16 cellular contexts compared by ENCODE assay signal in the genomic region with DNA sequence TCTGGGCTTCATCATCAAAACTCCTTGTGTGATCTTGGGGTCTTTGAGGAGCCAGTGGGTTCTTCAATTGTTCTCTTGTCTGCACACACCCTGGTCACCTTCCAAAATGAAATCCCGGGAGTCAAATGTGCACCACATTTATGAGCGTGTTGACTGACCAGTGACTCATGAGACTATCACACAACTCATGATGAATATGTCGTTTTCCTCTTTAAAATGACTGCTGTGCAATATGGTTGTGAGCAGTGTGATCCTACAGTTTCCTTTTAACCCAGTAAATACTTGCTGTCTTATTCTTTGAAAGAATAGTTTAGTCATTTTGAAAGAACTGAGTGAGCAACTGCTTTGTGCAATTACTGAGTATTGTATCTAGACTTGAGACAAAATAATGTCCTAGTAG.
A peak's percentile ranks its signal among the peaks of the same experiment; 100 is the strongest.
DNase-seq lines count a peak whose midpoint lies in the region; ATAC-seq, FAIRE-seq and TF ChIP-seq lines count a peak whose summit lies in the region.
"Had no signal": no experiment of that assay in that cellular context is flagged by ENCODE, and none has a peak within 500 bp of the region (broad histone marks: within the 10 kb centered on the region; RNA-seq: fewer than 3 reads in every experiment).

No MANE protein-coding gene starts in this region.

- no peak for TF ChIP-seq CTCF in AG10803 (conservative IDR thresholded peaks at IDR 0.05; ENCODE audit: low read length)

- FAIRE-seq in RCC 7860 (lab: Jason Lieb, UNC) = peak; percentile 57

- H3K4me3 ChIP-seq in AG10803 (ENCODE audit: low read length) = no peak overlapping the region
- H3K4me3 ChIP-seq: sigmoid colon had no signal

- ATAC-seq in HG02763 (IDR thresholded peaks at IDR 0.05; ENCODE audit: unreplicated experiment) = no peak
- ATAC-seq: esophagus mucosa had no signal

- peak; percentile 39 for DNase-seq in AG10803 (ENCODE audit: low read depth)
- DNase-seq in GM04504 (ENCODE audit: low read depth) = peak; percentile 40
- DNase-seq in RCC 7860 (ENCODE audit: low spot score) = peak; percentile 37
- peak; percentile 32 for DNase-seq in fibroblast of peridontal ligament (ENCODE audit: extremely low read depth)
- no peak for DNase-seq in iPS-NIHi7 (ENCODE audit: extremely low spot score)
- no peak for DNase-seq in GOT3 (lab: John Stamatoyannopoulos, UW)
- DNase-seq: caudate nucleus; COR-L47; head of caudate nucleus; NCI-H1436; NK-92 treated with Interleukin-12 subunit alpha and Interleukin-12 subunit beta, amount 100 ng/mL, for 24 hours; SIG-M5; sigmoid colon; stimulated activated CD4-positive, alpha-beta T cell treated with anti-CD3 and anti-CD28 coated beads, Interleukin-2, amount 100 ng/mL, for 24 hours had no signal

Comparison
In these comparisons a context has a peak if more than half of its experiments do, and no peak if none do; other contexts are left out.
1. DNase-seq: peak in AG10803 (single experiment), GM04504 (single experiment), RCC 7860 (single experiment) and fibroblast of peridontal ligament (single experiment); none in iPS-NIHi7 (single experiment) and GOT3 (single experiment).